3 cellular contexts compared by ENCODE assay signal in genomic region chr13:54829391-54830068, GRCh38.
DNase-seq lines count a peak whose midpoint lies in the region; ATAC-seq, FAIRE-seq and TF ChIP-seq lines count a peak whose summit lies in the region.
"Not testable (repeated sequence)": the region's sequence is repeated elsewhere in the genome, so short reads cannot be mapped to it uniquely, and the experiment has no call there.

No MANE protein-coding gene starts in this region.

- not testable (repeated sequence) for H3K27me3 ChIP-seq in right cardiac atrium (ENCODE audit: control insufficient read depth, insufficient read depth)

- H3K27ac Mint-ChIP-seq in chondrocyte (ENCODE audit: unreplicated experiment): not testable (repeated sequence)

- not testable (repeated sequence) for H3K4me1 Mint-ChIP-seq in chondrocyte (ENCODE audit: low read depth)

- H3K36me3 ChIP-seq in kidney (ENCODE audit: control insufficient read depth in 1 of 2, insufficient read depth in 2 of 2, low read length in 2 of 2): not testable (repeated sequence)

- not testable (repeated sequence) for H3K9ac ChIP-seq in kidney (ENCODE audit: low read length in 2 of 2)

- not testable (repeated sequence) for FAIRE-seq in kidney (lab: Jason Lieb, UNC)

- peaks cover 27% of the 10 kb centered on the region for H3K9me3 Mint-ChIP-seq in chondrocyte (ENCODE audit: low read depth)

- intact Hi-C loops in right cardiac atrium (cut with DNase I); kidney (cut with DNase I): not testable (repeated sequence)

- H3K9me3 ChIP-seq in right cardiac atrium (ENCODE audit: control insufficient read depth, low read length); kidney (ENCODE audit: control insufficient read depth in 1 of 2, low read length in 2 of 2): not testable (repeated sequence)

- ATAC-seq in right cardiac atrium: not testable (repeated sequence)

- H3K4me3 Mint-ChIP-seq in chondrocyte (ENCODE audit: unreplicated experiment): not testable (repeated sequence)

- not testable (repeated sequence) for TF ChIP-seq CTCF in chondrocyte (IDR thresholded peaks at IDR 0.05); kidney (IDR thresholded peaks at IDR 0.05; ENCODE audit: borderline replicate concordance, extremely low read depth, insufficient read depth)

- DNase-seq in chondrocyte (ENCODE audit: low spot score): peak; percentile 75
- DNase-seq in right cardiac atrium: peak in 2 of 3 donors; percentile 27 to 44
- peak; percentile 67 for DNase-seq in kidney

- 93% methylated on average over 28 of the region's 28 CpGs for WGBS in right cardiac atrium

- not testable (repeated sequence) for H3K27me3 Mint-ChIP-seq in chondrocyte (ENCODE audit: low read depth)

- not testable (repeated sequence) for H3K4me1 ChIP-seq in right cardiac atrium (ENCODE audit: control insufficient read depth, insufficient read depth, low read length); kidney (ENCODE audit: control insufficient read depth in 1 of 2, insufficient read depth in 1 of 2, low read depth in 1 of 2, low read length in 2 of 2)

- not testable (repeated sequence) for H3K36me3 Mint-ChIP-seq in chondrocyte (ENCODE audit: low read depth)

- H3K4me3 ChIP-seq in right cardiac atrium (ENCODE audit: low read length); kidney (ENCODE audit: low read length in 2 of 2): not testable (repeated sequence)

- not testable (repeated sequence) for H3K27ac ChIP-seq in right cardiac atrium (ENCODE audit: low read length); kidney (ENCODE audit: low read depth in 2 of 2, low read length in 2 of 2)
